8 cellular contexts compared by ENCODE assay signal in the genomic region with DNA sequence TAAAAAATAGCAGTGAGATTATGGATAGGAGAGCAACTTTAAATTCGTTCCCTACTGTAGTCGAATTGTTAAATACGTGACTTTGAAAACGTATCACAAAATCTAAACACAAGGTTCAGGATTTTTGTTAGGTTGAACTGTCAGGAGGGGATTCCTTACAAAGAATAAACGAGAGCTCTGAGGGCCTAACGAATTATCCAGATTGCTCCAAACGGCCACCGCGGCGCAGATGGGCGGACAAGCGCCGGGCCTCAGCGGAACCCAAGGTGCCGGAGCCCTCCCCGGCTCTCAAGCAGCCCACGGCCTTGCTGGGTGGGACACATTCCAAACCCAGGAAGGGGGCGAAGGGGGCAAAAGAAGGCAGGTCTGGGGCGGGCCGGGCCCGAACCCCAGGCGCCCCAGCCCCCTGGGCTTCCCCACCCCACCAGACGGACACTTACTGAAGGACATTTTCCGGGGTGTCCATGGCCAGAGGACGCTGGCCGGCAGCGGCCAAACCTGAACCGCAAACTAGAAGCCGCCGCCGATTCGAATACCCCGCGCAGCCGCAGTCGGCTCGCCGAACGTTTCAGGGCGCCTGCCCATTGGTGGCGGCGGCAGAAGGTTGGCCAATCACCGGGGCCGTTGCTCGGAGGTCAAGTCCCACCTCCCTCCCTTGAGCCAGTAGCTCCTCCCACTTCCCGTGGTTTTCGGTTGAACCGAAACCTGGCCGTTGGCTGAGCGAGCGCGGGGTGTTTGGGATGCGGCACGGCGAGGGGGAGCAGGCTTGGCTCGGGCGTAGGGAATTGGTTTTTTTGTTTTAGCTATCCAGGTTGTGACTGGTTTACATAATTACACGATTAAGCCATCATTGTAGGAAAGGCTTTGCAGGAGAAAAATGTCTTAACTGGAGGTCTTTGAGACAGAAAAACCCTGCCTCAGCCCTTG. TPM values are rescaled to one million over a fixed set of nuclear protein-coding genes. Genes with fewer than 3 reads are reported as not detected.
DNase-seq lines count a peak whose midpoint lies in the region; ATAC-seq, FAIRE-seq and TF ChIP-seq lines count a peak whose summit lies in the region.

A gene (minus strand): TSS at position 534 of the 927 bp plus-strand sequence. CDS start 68 bp downstream, at position 466.

- H3K79me2 ChIP-seq in H1 (ENCODE audit: control insufficient read depth in 1 of 2, insufficient read depth in 2 of 2, low read length in 2 of 2): peaks cover 14 to 46% of the 10 kb centered on the region in 2 experiments; a peak in 3 of 4 replicates

- H3K23ac ChIP-seq in H1 (ENCODE audit: insufficient read length) (no peak within 1 kb of the TSS), mesenchymal stem cell (ENCODE audit: low read length in 2 of 2) (peak within 1 kb of the TSS in 1 of 2 experiments; percentile 14)

- H2BK20ac ChIP-seq in H1 (ENCODE audit: low read length): no peak within 1 kb of the TSS

- DNase-seq in COLO668 (lab: John Stamatoyannopoulos, UW; ENCODE audit: unreplicated experiment) (peak; percentile 97), HT1080 (ENCODE audit: low read depth) (peak; percentile 95), NOMO-1 treated with DMSO at 0.1 percent for 48 hours (lab: John Stamatoyannopoulos, UW; ENCODE audit: unreplicated experiment) (peak; percentile 94), H1 (ENCODE audit: low read depth in 1 of 2, low spot score in 2 of 2) (peak; percentile 87 to 98), mesenchymal stem cell (peak; percentile 97)
- DNase-seq in activated CD8-positive, alpha-beta memory T cell treated with anti-CD3 and anti-CD28 coated beads for 4 hours (ENCODE audit: low read depth in 2 of 2): peak; percentile 85 to 94
- peak; percentile 89 for DNase-seq in stimulated activated CD8-positive, alpha-beta memory T cell treated with anti-CD3 and anti-CD28 coated beads, Interleukin-12 subunit alpha, Interleukin-12 subunit beta, amount 100 ng/mL, for 4 hours (ENCODE audit: low read depth)

- FAIRE-seq in H1 (lab: Jason Lieb, UNC): no peak

- TF ChIP-seq POLR2A in H1 (IDR thresholded peaks at IDR 0.05; ENCODE audit: control extremely low read depth in 1 of 2, low read depth in 2 of 2, low read length in 2 of 2): peak; percentile 76 to 85

- no peak for TF ChIP-seq EP300 in H1 (IDR thresholded peaks at IDR 0.05; ENCODE audit: borderline replicate concordance in 1 of 2, low read depth in 2 of 2, low read length in 2 of 2)

- H3K4me3 ChIP-seq in H1 (ENCODE audit: extremely low read depth in 1 of 4, insufficient read depth in 2 of 4, low read depth in 3 of 4, low read length in 4 of 4) (peak within 1 kb of the TSS; percentile 79 to 91 (median 81)), mesenchymal stem cell (ENCODE audit: insufficient read depth in 1 of 2, low read depth in 1 of 2, low read length in 2 of 2) (peak within 1 kb of the TSS; percentile 66 to 96)

- POLR2A ChIA-PET in H1 (lab: Charles Lee; ENCODE audit: partially characterized antibody): interaction anchor here (1.0 to 4.6 kb wide), 13 partner anchors 11 to 90 kb away, joined by 3 to 49 read pairs (median 4); a partner anchor contains a TSS

- peak in 1 of 2 experiments; percentile 8; a peak in 1 of 4 replicates for TF ChIP-seq RAD21 in H1 (IDR thresholded peaks at IDR 0.05 in 1 of 2, conservative IDR thresholded peaks at IDR 0.05 in 1 of 2; ENCODE audit: low read depth in 2 of 2, low read length in 2 of 2)

- peak within 1 kb of the TSS; percentile 84 for H2BK5ac ChIP-seq in H1 (ENCODE audit: low read depth, low read length)
- H2BK5ac ChIP-seq in mesenchymal stem cell (ENCODE audit: low read depth, low read length, poor library complexity, severe bottlenecking): no peak within 1 kb of the TSS

- peak within 1 kb of the TSS; percentile 76 for H2AFZ ChIP-seq in H1 (ENCODE audit: low read length)
- peak within 1 kb of the TSS; percentile 46 for H2AFZ ChIP-seq in mesenchymal stem cell (ENCODE audit: low read depth, low read length)

- peaks cover 0 to 3% (median 0%) of the 10 kb centered on the region in 4 experiments; a peak in 2 of 7 replicates for H3K27me3 ChIP-seq in H1 (replicated peaks in 1 of 4; ENCODE audit: control insufficient read depth in 3 of 4, extremely low read depth in 1 of 4, insufficient read depth in 3 of 4, low read length in 3 of 4)
- peaks cover 0 to 6% of the 10 kb centered on the region in 2 experiments for H3K27me3 ChIP-seq in mesenchymal stem cell (ENCODE audit: control insufficient read depth in 1 of 2, insufficient read depth in 1 of 2, low read length in 2 of 2)

- H3K4ac ChIP-seq in H1 (replicated peaks; ENCODE audit: insufficient read length, low read depth, low read length) (no peak within 1 kb of the TSS), mesenchymal stem cell (ENCODE audit: low read depth in 1 of 2, low read length in 2 of 2) (no peak within 1 kb of the TSS)

- H3K4me2 ChIP-seq in H1 (ENCODE audit: insufficient read depth in 1 of 2, low read depth in 2 of 2, low read length in 2 of 2) (peak within 1 kb of the TSS; percentile 91 to 95), mesenchymal stem cell (ENCODE audit: low read length, poor library complexity, severe bottlenecking) (peak within 1 kb of the TSS; percentile 95)

- no peak for TF ChIP-seq CTCF in H1 (IDR thresholded peaks at IDR 0.05; ENCODE audit: control extremely low read depth in 1 of 3, insufficient read depth in 1 of 3, low read depth in 1 of 3, low read length in 3 of 3)

- peak within 1 kb of the TSS; percentile 60 for H3K56ac ChIP-seq in H1 (replicated peaks; ENCODE audit: insufficient read length, low read depth, low read length)

- H2BK120ac ChIP-seq in H1 (replicated peaks; ENCODE audit: low read depth, low read length) (no peak within 1 kb of the TSS), mesenchymal stem cell (ENCODE audit: low read depth, low read length) (peak within 1 kb of the TSS; percentile 35)

- peaks cover 6 to 9% of the 10 kb centered on the region in 2 experiments for H4K20me1 ChIP-seq in H1 (replicated peaks in 1 of 2; ENCODE audit: control insufficient read depth in 1 of 2, insufficient read depth in 2 of 2, low read length in 2 of 2)

- peak; percentile 66 for ATAC-seq in GM21360 (IDR thresholded peaks at IDR 0.05; ENCODE audit: unreplicated experiment)

- peak within 1 kb of the TSS; percentile 86; the same call in 1 of the 2 replicates for H4K8ac ChIP-seq in H1 (ENCODE audit: extremely low read depth, insufficient read depth, low read length)
- peak within 1 kb of the TSS; percentile 45 for H4K8ac ChIP-seq in mesenchymal stem cell (ENCODE audit: low read length)

- H3K79me1 ChIP-seq in H1 (ENCODE audit: low read depth, low read length): peaks cover 4% of the 10 kb centered on the region; the same call in 1 of the 2 replicates
- H3K79me1 ChIP-seq in mesenchymal stem cell (replicated peaks; ENCODE audit: low read length, poor library complexity, severe bottlenecking): peaks cover 10% of the 10 kb centered on the region

- H3K23me2 ChIP-seq in H1 (ENCODE audit: low read depth, low read length): peaks cover 10% of the 10 kb centered on the region

- peaks cover 10 to 22% (median 12%) of the 10 kb centered on the region in 4 experiments for H3K4me1 ChIP-seq in H1 (replicated peaks in 1 of 4; ENCODE audit: control insufficient read depth in 3 of 4, insufficient read depth in 4 of 4, low read length in 3 of 4)
- peaks cover 6% of the 10 kb centered on the region for H3K4me1 ChIP-seq in mesenchymal stem cell (ENCODE audit: control insufficient read depth, insufficient read depth, low read depth, low read length)

- H2AK5ac ChIP-seq in H1 (ENCODE audit: low read depth, low read length): no peak within 1 kb of the TSS
- no peak within 1 kb of the TSS for H2AK5ac ChIP-seq in mesenchymal stem cell (ENCODE audit: low read length, severe bottlenecking)

- H3K27ac ChIP-seq in H1 (ENCODE audit: low read depth, low read length): peak within 1 kb of the TSS; percentile 67
- H3K27ac ChIP-seq in mesenchymal stem cell (ENCODE audit: low read length, poor library complexity, severe bottlenecking): peak within 1 kb of the TSS; percentile 86

- H3K36me3 ChIP-seq in H1 (ENCODE audit: control insufficient read depth in 2 of 4, insufficient read depth in 4 of 4, low read length in 3 of 4) (peaks cover 3 to 19% (median 16%) of the 10 kb centered on the region in 4 experiments; a peak in 7 of 8 replicates), mesenchymal stem cell (ENCODE audit: control insufficient read depth in 1 of 2, insufficient read depth in 2 of 2, low read depth in 1 of 2, low read length in 2 of 2) (peaks cover 0 to 3% of the 10 kb centered on the region in 2 experiments)

- 1% methylated on average over 56 of the region's 58 CpGs; no CpG with 5 or more reads in 1 of the 2 experiments for WGBS in H1 (ENCODE audit: extremely low coverage in 1 of 2, insufficient coverage in 1 of 2, insufficient read length in 1 of 2, insufficient replicate concordance in 2 of 2, low coverage in 1 of 2, low lambda C conversion rate in 2 of 2, missing lambda C conversion rate in 1 of 2), 2 experiments
- under 1% methylated on average over 50 of the region's 58 CpGs for WGBS in mesenchymal stem cell

- H3K9me3 ChIP-seq in H1 (ENCODE audit: insufficient read depth in 2 of 2, low read depth in 1 of 2, low read length in 1 of 2) (peaks cover 8 to 12% of the 10 kb centered on the region in 2 experiments), mesenchymal stem cell (ENCODE audit: control insufficient read depth, low read length) (no peaks in the 10 kb centered on the region)

- CTCF ChIA-PET in H1 (lab: Charles Lee; ENCODE audit: partially characterized antibody): interaction anchor here (1.1 to 1.4 kb wide), 4 partner anchors 14 to 90 kb away, joined by 3 to 8 read pairs (median 4); no protein-coding TSS in a partner anchor

- peak within 1 kb of the TSS; percentile 49 to 91 (median 72) for H3K9ac ChIP-seq in H1 (replicated peaks in 1 of 4; ENCODE audit: extremely low read depth in 1 of 4, low read depth in 3 of 4, low read length in 3 of 4)
- peak within 1 kb of the TSS; percentile 96 for H3K9ac ChIP-seq in mesenchymal stem cell (ENCODE audit: low read length)

- H3K14ac ChIP-seq in H1 (ENCODE audit: insufficient read length) (no peak within 1 kb of the TSS), mesenchymal stem cell (ENCODE audit: low read length in 2 of 2) (no peak within 1 kb of the TSS)

- H4K5ac ChIP-seq in H1 (ENCODE audit: insufficient read length, low read depth, low read length): peak within 1 kb of the TSS; percentile 61

- H3K18ac ChIP-seq in H1 (ENCODE audit: extremely low read depth, low read length) (peak within 1 kb of the TSS; percentile 75), mesenchymal stem cell (ENCODE audit: low read depth in 1 of 2, low read length in 2 of 2) (peak within 1 kb of the TSS; percentile 53 to 68)

- H2BK15ac ChIP-seq in H1 (ENCODE audit: low read length) (no peak within 1 kb of the TSS), mesenchymal stem cell (ENCODE audit: low read depth, poor library complexity, severe bottlenecking) (no peak within 1 kb of the TSS)

- H2BK12ac ChIP-seq in H1 (ENCODE audit: low read depth, low read length) (peak within 1 kb of the TSS; percentile 83; the same call in 1 of the 2 replicates), mesenchymal stem cell (ENCODE audit: low read length in 2 of 2) (peak within 1 kb of the TSS in 1 of 2 experiments; percentile 47)

- H4K91ac ChIP-seq in H1 (replicated peaks; ENCODE audit: insufficient read length, low read length): no peak within 1 kb of the TSS
- H4K91ac ChIP-seq in mesenchymal stem cell (ENCODE audit: low read length): no peak within 1 kb of the TSS

RNA-seq across cellular contexts. Expression of the gene that starts here (rescaled TPM):
- total RNA-seq in HT1080 (2014; rRNA removed; shearing (Covaris generic)): 75.4 and 89.2 TPM in 2 replicates
- 34.4 and 41.1 TPM in 2 replicates for polyA plus RNA-seq in HT1080 (2015; cell fraction: cytosol; rRNA removed)
- 233 and 252 TPM in 2 replicates for polyA plus RNA-seq in HT1080 (2015; cell fraction: nucleus; rRNA removed)
- 113 and 118 TPM in 2 replicates for total RNA-seq in H1 (2021; fragmentation: NEBNext Ultra II Directional; extraction: Animal tissue kit (Norgen Biotek cat#: 25700))
- 37.6 and 48.4 TPM in 2 replicates for polyA plus RNA-seq in H1 (2011; rRNA removed)
- polyA plus RNA-seq in H1 (2011; cell fraction: cytosol; rRNA removed): 89.1 TPM
- polyA plus RNA-seq in H1 (2011; cell fraction: nucleus; rRNA removed): 57.3 TPM
- polyA plus RNA-seq in H1 (2012, experiment 1 of 2): 65.3 to 112 TPM (median 80.1 TPM) in 4 replicates
- polyA plus RNA-seq in H1 (2012, experiment 2 of 2): 6.6 TPM
- 62.9 TPM for polyA plus RNA-seq in H1 (2013, experiment 1 of 2)
- polyA plus RNA-seq in H1 (2013, experiment 2 of 2): 65.5 TPM
- 162 and 180 TPM in 2 replicates for polyA minus RNA-seq in H1 (2011; rRNA and poly(A)+ RNA removed)
- 87.2 TPM for polyA minus RNA-seq in H1 (2011; cell fraction: cytosol; rRNA and poly(A)+ RNA removed)
- 170 TPM for polyA minus RNA-seq in H1 (2011; cell fraction: nucleus; rRNA and poly(A)+ RNA removed)
- 5.1 TPM for polyA plus RNA-seq in mesenchymal stem cell (2013, experiment 1 of 2)
- 5.3 TPM for polyA plus RNA-seq in mesenchymal stem cell (2013, experiment 2 of 2)

Comparison
In these comparisons a context has a peak if more than half of its experiments do, and no peak if none do; other contexts are left out.
1. Peak in every context shown above with its lines: DNase-seq, ATAC-seq, H3K4me3 ChIP-seq and H3K27ac ChIP-seq.